Comparison of ENCODE assay signal across 15 cellular contexts in the genomic region with DNA sequence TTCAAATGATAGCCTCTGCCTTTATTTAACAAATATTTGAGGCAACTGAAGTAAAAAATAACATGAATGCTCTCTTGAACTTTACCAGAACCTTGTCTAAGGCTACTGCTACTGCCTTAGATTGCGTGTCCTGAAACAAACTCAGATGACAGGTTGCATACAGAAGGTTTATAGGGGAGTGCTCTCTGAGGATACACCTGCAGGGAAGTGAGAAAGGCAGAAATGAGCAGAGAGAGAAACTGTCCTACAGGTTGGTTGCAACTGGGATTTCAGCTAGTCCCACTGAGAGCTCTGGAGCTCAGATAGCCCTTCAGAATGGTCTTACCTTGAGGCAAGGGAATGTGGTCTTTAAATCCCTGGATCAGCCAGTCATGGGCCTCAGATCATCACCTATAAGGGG.
DNase-seq lines count a peak whose midpoint lies in the region; ATAC-seq and TF ChIP-seq lines count a peak whose summit lies in the region.
"Had no signal": no experiment of that assay in that cellular context is flagged by ENCODE, and none has a peak within 500 bp of the region (broad histone marks: within the 10 kb centered on the region; RNA-seq: fewer than 3 reads in every experiment).

No MANE protein-coding gene starts in this region.

- no peaks in the 10 kb centered on the region for H3K79me2 ChIP-seq in parathyroid adenoma

- H3K4me3 Mint-ChIP-seq in activated T-cell treated with anti-CD3 and anti-CD28 coated beads, Interleukin-2, amount 50 U/mL, for 24 hours = no peak overlapping the region
- no peak overlapping the region for H3K4me3 Mint-ChIP-seq in T-cell
- H3K4me3 Mint-ChIP-seq: CD8-positive, alpha-beta memory T cell had no signal

- no peak overlapping the region for H3K4me2 ChIP-seq in parathyroid adenoma (ENCODE audit: low read length)

- H3K4me1 ChIP-seq in parathyroid adenoma (peaks cover 17% of the 10 kb centered on the region), mucosa of descending colon (ENCODE audit: low read depth) (no peaks in the 10 kb centered on the region)
- H3K4me1 ChIP-seq: SJCRH30, thyroid gland had no signal

- TF ChIP-seq CTCF in parathyroid adenoma (IDR thresholded peaks at IDR 0.05) (no peak), mucosa of descending colon (IDR thresholded peaks at IDR 0.05) (no peak)

- H3K27me3 Mint-ChIP-seq in activated T-cell treated with anti-CD3 and anti-CD28 coated beads, Interleukin-2, amount 50 U/mL, for 24 hours = peaks cover 17% of the 10 kb centered on the region
- H3K27me3 Mint-ChIP-seq in T-cell = peaks cover 21 to 30% of the 10 kb centered on the region in 2 donors

- POLR2A ChIA-PET in T-cell (lab: Charles Lee) = interaction anchor here in 1 of 2 donors (0.6 kb wide), 1 partner anchor 1049 kb away, joined by 3 read pairs; no protein-coding TSS in a partner anchor

- DNase-seq in glomerular visceral epithelial cell (ENCODE audit: extremely low spot score) = no peak
- no peak for DNase-seq in activated T-cell treated with anti-CD3 and anti-CD28 coated beads, Interleukin-2, amount 50 U/mL, for 24 hours
- no peak for DNase-seq in T-cell
- no peak for DNase-seq in mucosa of descending colon
- DNase-seq: activated CD4-positive, alpha-beta T cell treated with anti-CD3 and anti-CD28 coated beads for 4 hours; activated effector memory CD4-positive, alpha-beta T cell treated with Interleukin-2 at 50 U/mL for 16 hours; CD8-positive, alpha-beta memory T cell; hypothalamus; NCI-H524 treated with DMSO at 0.1 percent for 48 hours; SJCRH30; thyroid gland had no signal

- H3K36me3 ChIP-seq in parathyroid adenoma (ENCODE audit: control insufficient read depth, insufficient read depth, low read length) = no peaks in the 10 kb centered on the region
- no peaks in the 10 kb centered on the region for H3K36me3 ChIP-seq in mucosa of descending colon (ENCODE audit: low read depth)
- H3K36me3 ChIP-seq: SJCRH30, thyroid gland had no signal

- H3K27ac ChIP-seq in parathyroid adenoma = no peak overlapping the region
- H3K27ac ChIP-seq: SJCRH30, thyroid gland had no signal

- ATAC-seq in GM18907 (IDR thresholded peaks at IDR 0.05; ENCODE audit: unreplicated experiment) (peak; percentile 84), GM21529 (IDR thresholded peaks at IDR 0.05; ENCODE audit: unreplicated experiment) (peak; percentile 97), HG03066 (IDR thresholded peaks at IDR 0.05; ENCODE audit: low read depth, unreplicated experiment) (peak; percentile 78), T-cell (replicated peaks in 1 of 4) (no peak), mucosa of descending colon (no peak)

- peak overlapping the region; percentile 26 for H2AFZ ChIP-seq in parathyroid adenoma

- H3K27me3 ChIP-seq in parathyroid adenoma (ENCODE audit: control insufficient read depth, insufficient read depth, low read length) = no peaks in the 10 kb centered on the region
- H3K27me3 ChIP-seq: SJCRH30, thyroid gland had no signal

- no peak overlapping the region for H3K9ac ChIP-seq in parathyroid adenoma

- H3K4me3 ChIP-seq in parathyroid adenoma (ENCODE audit: low read depth, low read length) (no peak overlapping the region), mucosa of descending colon (no peak overlapping the region)
- H3K4me3 ChIP-seq: SJCRH30, thyroid gland had no signal

- CTCF ChIA-PET in T-cell (lab: Charles Lee) = no interaction called here

- no peaks in the 10 kb centered on the region for H3K9me3 Mint-ChIP-seq in activated T-cell treated with anti-CD3 and anti-CD28 coated beads, Interleukin-2, amount 50 U/mL, for 24 hours
- H3K9me3 Mint-ChIP-seq in T-cell = no peaks in the 10 kb centered on the region
- H3K9me3 Mint-ChIP-seq: CD8-positive, alpha-beta memory T cell had no signal

- H3K9me3 ChIP-seq in parathyroid adenoma (ENCODE audit: control insufficient read depth, low read length) (no peaks in the 10 kb centered on the region), mucosa of descending colon (no peaks in the 10 kb centered on the region)
- H3K9me3 ChIP-seq: SJCRH30, thyroid gland had no signal

- no peaks in the 10 kb centered on the region for H3K4me1 Mint-ChIP-seq in activated T-cell treated with anti-CD3 and anti-CD28 coated beads, Interleukin-2, amount 50 U/mL, for 24 hours (ENCODE audit: low read depth)
- H3K4me1 Mint-ChIP-seq in T-cell = no peaks in the 10 kb centered on the region
- H3K4me1 Mint-ChIP-seq: CD8-positive, alpha-beta memory T cell had no signal

- no peaks in the 10 kb centered on the region for H3K36me3 Mint-ChIP-seq in activated T-cell treated with anti-CD3 and anti-CD28 coated beads, Interleukin-2, amount 50 U/mL, for 24 hours (ENCODE audit: low read depth)
- H3K36me3 Mint-ChIP-seq in T-cell = no peaks in the 10 kb centered on the region
- H3K36me3 Mint-ChIP-seq: CD8-positive, alpha-beta memory T cell had no signal

- H3K27ac Mint-ChIP-seq in activated T-cell treated with anti-CD3 and anti-CD28 coated beads, Interleukin-2, amount 50 U/mL, for 24 hours = no peak overlapping the region
- H3K27ac Mint-ChIP-seq in T-cell = no peak overlapping the region
- H3K27ac Mint-ChIP-seq: CD8-positive, alpha-beta memory T cell had no signal

- intact Hi-C loops in mucosa of descending colon (cut with DNase I, micrococcal nuclease) = no loop called here

Comparison
In these comparisons a context has a peak if more than half of its experiments do, and no peak if none do; other contexts are left out.
1. ATAC-seq: peak in GM18907 (single experiment), GM21529 (single experiment) and HG03066 (single experiment); none in T-cell (0 of 4) and mucosa of descending colon (single experiment).